9 cellular contexts compared by ENCODE assay signal in genomic region chr17:74282274-74282586, GRCh38. TPM values are rescaled to one million over a fixed set of nuclear protein-coding genes. Genes with fewer than 3 reads are reported as not detected.
"Had no signal": no experiment of that assay in that cellular context is flagged by ENCODE, and none has a peak within 500 bp of the region (broad histone marks: within the 10 kb centered on the region; RNA-seq: fewer than 3 reads in every experiment).

No MANE protein-coding gene starts in this region.

RNA-seq across cellular contexts. Expression of gene DNAI2, which starts 8.2 kb away (rescaled TPM):
- total RNA-seq: ascending aorta, esophagus muscularis mucosa, liver, psoas muscle, skeletal muscle tissue had no signal
- polyA plus RNA-seq: adipose tissue, heart right ventricle, liver, psoas muscle, right cardiac atrium, SK-N-SH had no signal

RNA-seq across cellular contexts. Expression of gene KIF19, which starts 43.8 kb away (rescaled TPM):
- polyA plus RNA-seq: SK-N-SH had no signal
